15 cellular contexts compared by ENCODE assay signal in genomic region chr16:69100046-69100765, GRCh38. TPM values are rescaled to one million over a fixed set of nuclear protein-coding genes. Genes with fewer than 3 reads are reported as not detected.
DNase-seq lines count a peak whose midpoint lies in the region; ATAC-seq and TF ChIP-seq lines count a peak whose summit lies in the region.
"Had no signal": no experiment of that assay in that cellular context is flagged by ENCODE, and none has a peak within 500 bp of the region (broad histone marks: within the 10 kb centered on the region; RNA-seq: fewer than 3 reads in every experiment).

No MANE protein-coding gene starts in this region.

- no peaks in the 10 kb centered on the region for H3K27me3 ChIP-seq in lung (ENCODE audit: control insufficient read depth, insufficient read depth)
- no peaks in the 10 kb centered on the region for H3K27me3 ChIP-seq in prostate gland (replicated peaks; ENCODE audit: insufficient read depth)
- H3K27me3 ChIP-seq: testis had no signal

- H3K36me3 ChIP-seq in lung (ENCODE audit: control insufficient read depth in 2 of 2, insufficient read depth in 2 of 2, low read length in 2 of 2) (no peaks in the 10 kb centered on the region), prostate gland (no peaks in the 10 kb centered on the region)
- H3K36me3 ChIP-seq: neutrophil had no signal

- H3K27ac ChIP-seq in VCaP (peak overlapping the region; percentile 31), lung (ENCODE audit: low read depth in 1 of 2, low read length in 1 of 2) (peak overlapping the region in 1 of 2 donors; percentile 92), prostate gland (no peak overlapping the region)
- H3K27ac ChIP-seq: neutrophil, testis had no signal

- 62 to 77% methylated on average over 15 of the region's 15 CpGs for WGBS in lung, 2 donors
- 27% methylated on average over 15 of the region's 15 CpGs for WGBS in prostate gland

- H3K27ac Mint-ChIP-seq in activated naive CD8-positive, alpha-beta T cell treated with anti-CD3 and anti-CD28 coated beads, Interleukin-2, amount 50 U/mL, for 24 hours = no peak overlapping the region
- H3K27ac Mint-ChIP-seq: CD4-positive, alpha-beta memory T cell; effector memory CD8-positive, alpha-beta T cell had no signal

- H3K4me1 Mint-ChIP-seq in activated naive CD8-positive, alpha-beta T cell treated with anti-CD3 and anti-CD28 coated beads, Interleukin-2, amount 50 U/mL, for 24 hours = peaks cover under 1% of the 10 kb centered on the region

- ATAC-seq in lung (ENCODE audit: insufficient read depth, low FRiP score) = peak; percentile 57
- no peak for ATAC-seq in GM18861 (IDR thresholded peaks at IDR 0.05; ENCODE audit: unreplicated experiment)
- no peak for ATAC-seq in activated naive CD8-positive, alpha-beta T cell treated with anti-CD3 and anti-CD28 coated beads, Interleukin-2, amount 50 U/mL, for 24 hours
- ATAC-seq: effector memory CD8-positive, alpha-beta T cell; left colon had no signal

- TF ChIP-seq POLR2A in prostate gland (IDR thresholded peaks at IDR 0.05) = no peak

- intact Hi-C loops in prostate gland (cut with DNase I) = no loop called here

- no peaks in the 10 kb centered on the region for H3K9me3 ChIP-seq in lung (ENCODE audit: control insufficient read depth in 2 of 2, insufficient read depth in 1 of 2, low read length in 1 of 2)
- H3K9me3 ChIP-seq in prostate gland = no peaks in the 10 kb centered on the region
- H3K9me3 ChIP-seq: neutrophil, testis had no signal

- no peak overlapping the region for H3K4me3 Mint-ChIP-seq in activated naive CD8-positive, alpha-beta T cell treated with anti-CD3 and anti-CD28 coated beads, Interleukin-2, amount 50 U/mL, for 24 hours
- H3K4me3 Mint-ChIP-seq: CD4-positive, alpha-beta memory T cell; effector memory CD8-positive, alpha-beta T cell had no signal

- H3K27me3 Mint-ChIP-seq in activated naive CD8-positive, alpha-beta T cell treated with anti-CD3 and anti-CD28 coated beads, Interleukin-2, amount 50 U/mL, for 24 hours = peaks cover 15% of the 10 kb centered on the region

- H3K4me1 ChIP-seq in lung (ENCODE audit: control insufficient read depth in 2 of 2, insufficient read depth in 2 of 2, low read length in 2 of 2) (peaks cover 0 to 3% of the 10 kb centered on the region in 2 donors), prostate gland (replicated peaks) (no peaks in the 10 kb centered on the region)

- TF ChIP-seq CTCF in VCaP (conservative IDR thresholded peaks at IDR 0.05) = no peak
- no peak for TF ChIP-seq CTCF in lung (IDR thresholded peaks at IDR 0.05; ENCODE audit: control extremely low read depth, extremely low read depth)
- no peak for TF ChIP-seq CTCF in prostate gland (IDR thresholded peaks at IDR 0.05)

- no peaks in the 10 kb centered on the region for H3K9me3 Mint-ChIP-seq in activated naive CD8-positive, alpha-beta T cell treated with anti-CD3 and anti-CD28 coated beads, Interleukin-2, amount 50 U/mL, for 24 hours
- H3K9me3 Mint-ChIP-seq: CD4-positive, alpha-beta memory T cell; effector memory CD8-positive, alpha-beta T cell had no signal

- H3K36me3 Mint-ChIP-seq in activated naive CD8-positive, alpha-beta T cell treated with anti-CD3 and anti-CD28 coated beads, Interleukin-2, amount 50 U/mL, for 24 hours (ENCODE audit: low read depth) = no peaks in the 10 kb centered on the region
- H3K36me3 Mint-ChIP-seq: CD4-positive, alpha-beta memory T cell had no signal

- no peak overlapping the region for H3K4me3 ChIP-seq in lung
- no peak overlapping the region for H3K4me3 ChIP-seq in prostate gland
- H3K4me3 ChIP-seq: testis had no signal

- peak; percentile 29 for DNase-seq in DMS153 treated with DMSO at 0.1 percent for 48 hours (lab: John Stamatoyannopoulos, UW; ENCODE audit: unreplicated experiment)
- peak; percentile 26 for DNase-seq in NCI-H146 treated with DMSO at 0.1 percent for 48 hours (lab: John Stamatoyannopoulos, UW; ENCODE audit: unreplicated experiment)
- DNase-seq in lung (ENCODE audit: low spot score) = no peak
- no peak for DNase-seq in activated naive CD8-positive, alpha-beta T cell treated with anti-CD3 and anti-CD28 coated beads, Interleukin-2, amount 50 U/mL, for 24 hours
- no peak for DNase-seq in activated T-cell treated with anti-CD3 and anti-CD28 coated beads, Interleukin-2, amount 50 U/mL, for 48 hours
- DNase-seq in prostate gland (ENCODE audit: low spot score) = no peak
- DNase-seq: activated CD4-positive, alpha-beta T cell treated with anti-CD3 and anti-CD28 coated beads, Interleukin-2, amount 50 U/mL, for 4 hours; activated effector memory CD4-positive, alpha-beta T cell treated with Interleukin-2 at 50 U/mL for 16 hours; CD4-positive, alpha-beta memory T cell; effector memory CD8-positive, alpha-beta T cell; left colon; testis had no signal

RNA-seq across cellular contexts. Expression of gene HAS3, which starts 5.2 kb away (rescaled TPM):
- total RNA-seq in lung = 10 to 100 TPM; 24.0 to 37.5 TPM
- polyA plus RNA-seq in lung = 10 to 100 TPM in 1 of 2 donors, 1 to 10 TPM in 1; 5.1 to 14.0 TPM
- 1 to 10 TPM; 3.0 to 4.5 TPM for total RNA-seq in prostate gland

RNA-seq across cellular contexts. Expression of gene CHTF8, which starts 32.2 kb away (rescaled TPM):
- total RNA-seq in lung (100 to 1,000 TPM in 1 of 2 donors, 10 to 100 TPM in 1; 92.5 to 101 TPM), prostate gland (100 to 1,000 TPM; 124 to 171 TPM)
- 10 to 100 TPM; 26.0 to 70.5 TPM for polyA plus RNA-seq in lung

RNA-seq across cellular contexts. Expression of gene UTP4, which starts 32.2 kb away (rescaled TPM):
- total RNA-seq in lung (10 to 100 TPM; 18.1 to 34.5 TPM), prostate gland (10 to 100 TPM; 18.4 to 51.0 TPM)
- polyA plus RNA-seq in lung = 10 to 100 TPM; 21.4 to 30.5 TPM

Comparison
In these comparisons a context has a peak if more than half of its experiments do, and no peak if none do; other contexts are left out.
1. DNase-seq: peak in DMS153 treated with DMSO at 0.1 percent for 48 hours (single experiment) and NCI-H146 treated with DMSO at 0.1 percent for 48 hours (single experiment); none in lung (single experiment), activated naive CD8-positive, alpha-beta T cell treated with anti-CD3 and anti-CD28 coated beads, Interleukin-2, amount 50 U/mL, for 24 hours (single experiment), activated T-cell treated with anti-CD3 and anti-CD28 coated beads, Interleukin-2, amount 50 U/mL, for 48 hours (0 of 2) and prostate gland (single experiment).
2. RNA of gene HAS3, which starts 5.2 kb away (total RNA-seq): 24.0 to 37.5 TPM in lung; 3.0 to 4.5 TPM in prostate gland; every median in the first group is over 4 times any median in the second.